ENCODE assay signal across 10 cellular contexts in genomic region chr3:195129644-195130492, GRCh38.
DNase-seq lines count a peak whose midpoint lies in the region; ATAC-seq and TF ChIP-seq lines count a peak whose summit lies in the region.
"Had no signal": no experiment of that assay in that cellular context is flagged by ENCODE, and none has a peak within 500 bp of the region (broad histone marks: within the 10 kb centered on the region; RNA-seq: fewer than 3 reads in every experiment).

No MANE protein-coding gene starts in this region.

- DNase-seq in activated naive CD4-positive, alpha-beta T cell treated with anti-CD3 and anti-CD28 coated beads, Interleukin-2, amount 50 U/mL, for 16 hours, result no peak
- DNase-seq in stimulated activated naive CD8-positive, alpha-beta T cell treated with anti-CD3 and anti-CD28 coated beads, Interleukin-15, Interleukin-2, amounts not matched to agents 100 U/mL and 50 U/mL, for 24 hours, result peak; percentile 54
- no peak for DNase-seq in coronary artery (ENCODE audit: low spot score)
- DNase-seq in HuH-7.5 (ENCODE audit: low spot score), result no peak
- no peak for DNase-seq in cortex of kidney (lab: John Stamatoyannopoulos, UW)
- DNase-seq: NCI-H774 had no signal

- ATAC-seq in HG02943 (IDR thresholded peaks at IDR 0.05; ENCODE audit: low read depth, unreplicated experiment), result peak; percentile 82
- ATAC-seq in activated T-helper 17 cell treated with anti-CD3 and anti-CD28 coated beads, Interleukin-2, amount 50 U/mL, for 72 hours (replicated peaks), result peak; percentile 76
- ATAC-seq in stimulated activated naive CD8-positive, alpha-beta T cell treated with anti-CD3 and anti-CD28 coated beads, Interleukin-15, Interleukin-2, amounts not matched to agents 100 U/mL and 50 U/mL, for 24 hours, result peak; percentile 73

- H3K36me3 Mint-ChIP-seq in activated naive CD4-positive, alpha-beta T cell treated with anti-CD3 and anti-CD28 coated beads, Interleukin-2, amount 50 U/mL, for 24 hours, result peaks cover 4% of the 10 kb centered on the region
- peaks cover 6% of the 10 kb centered on the region for H3K36me3 Mint-ChIP-seq in activated T-helper 17 cell treated with anti-CD3 and anti-CD28 coated beads, Interleukin-2, amount 50 U/mL, for 72 hours (ENCODE audit: low read depth)

- H3K27me3 Mint-ChIP-seq in activated naive CD4-positive, alpha-beta T cell treated with anti-CD3 and anti-CD28 coated beads, Interleukin-2, amount 50 U/mL, for 24 hours, result no peaks in the 10 kb centered on the region
- H3K27me3 Mint-ChIP-seq in activated T-helper 17 cell treated with anti-CD3 and anti-CD28 coated beads, Interleukin-2, amount 50 U/mL, for 72 hours, result no peaks in the 10 kb centered on the region

- no peak overlapping the region for H3K27ac ChIP-seq in coronary artery
- H3K27ac ChIP-seq: BLaER1 treated with 17β-estradiol and CSF1 and Interleukin-3, amounts not matched to agents 10 nM and 100 nM had no signal

- no peaks in the 10 kb centered on the region for H3K9me3 Mint-ChIP-seq in activated naive CD4-positive, alpha-beta T cell treated with anti-CD3 and anti-CD28 coated beads, Interleukin-2, amount 50 U/mL, for 24 hours
- H3K9me3 Mint-ChIP-seq in activated T-helper 17 cell treated with anti-CD3 and anti-CD28 coated beads, Interleukin-2, amount 50 U/mL, for 72 hours, result peaks cover 4% of the 10 kb centered on the region

- no peak overlapping the region for H3K4me3 ChIP-seq in coronary artery
- H3K4me3 ChIP-seq: BLaER1 treated with 17β-estradiol and CSF1 and Interleukin-3, amounts not matched to agents 10 nM and 100 nM had no signal

- TF ChIP-seq CTCF in coronary artery (IDR thresholded peaks at IDR 0.05), result no peak

- peak overlapping the region; percentile 88 for H3K27ac Mint-ChIP-seq in activated naive CD4-positive, alpha-beta T cell treated with anti-CD3 and anti-CD28 coated beads, Interleukin-2, amount 50 U/mL, for 24 hours
- H3K27ac Mint-ChIP-seq in activated T-helper 17 cell treated with anti-CD3 and anti-CD28 coated beads, Interleukin-2, amount 50 U/mL, for 72 hours, result peak overlapping the region; percentile 94

- H3K4me1 Mint-ChIP-seq in activated naive CD4-positive, alpha-beta T cell treated with anti-CD3 and anti-CD28 coated beads, Interleukin-2, amount 50 U/mL, for 24 hours, result peaks cover 25% of the 10 kb centered on the region
- peaks cover 42% of the 10 kb centered on the region for H3K4me1 Mint-ChIP-seq in activated T-helper 17 cell treated with anti-CD3 and anti-CD28 coated beads, Interleukin-2, amount 50 U/mL, for 72 hours

- H3K4me3 Mint-ChIP-seq in activated naive CD4-positive, alpha-beta T cell treated with anti-CD3 and anti-CD28 coated beads, Interleukin-2, amount 50 U/mL, for 24 hours, result peak overlapping the region; percentile 47
- H3K4me3 Mint-ChIP-seq in activated T-helper 17 cell treated with anti-CD3 and anti-CD28 coated beads, Interleukin-2, amount 50 U/mL, for 72 hours, result peak overlapping the region; percentile 82
